ENCODE assay signal across 1 cellular context in genomic region chr10:74175510-74176379, GRCh38.
TF ChIP-seq lines count a peak whose summit lies in the region.

No MANE protein-coding gene starts in this region.

TF ChIP-seq in HEK293, 187 proteins besides CTCF, POLR2A, EP300 and RAD21 (continued from another document):
- TF ChIP-seq ZFP37 (tag by site-specific recombination; IDR thresholded peaks at IDR 0.05) (0 out of 2 replicates have a peak, but pooled peaks have one; percentile 16), SETDB1 (IDR thresholded peaks at IDR 0.05; ENCODE audit: insufficient read length, low read length) (no peak), ZNF600 (tag by site-specific recombination; IDR thresholded peaks at IDR 0.05) (peak; percentile 39), ZNF354C (tag by site-specific recombination; IDR thresholded peaks at IDR 0.05; ENCODE audit: borderline replicate concordance, low read depth) (no peak), MZF1 (tag by site-specific recombination; IDR thresholded peaks at IDR 0.05; ENCODE audit: borderline replicate concordance) (peak; percentile 31; the same call in 1 of the 2 replicates), ZNF398 (tag by site-specific recombination; IDR thresholded peaks at IDR 0.05) (peak; percentile 26; the same call in 1 of the 2 replicates), SCRT1 (tag by site-specific recombination; IDR thresholded peaks at IDR 0.05; ENCODE audit: borderline replicate concordance) (0 out of 2 replicates have a peak, but pooled peaks have one; percentile 40), ZBTB49 (tag by site-specific recombination; IDR thresholded peaks at IDR 0.05; ENCODE audit: low read depth) (no peak)
